Comparison of ENCODE assay signal across 19 cellular contexts in the genomic region with DNA sequence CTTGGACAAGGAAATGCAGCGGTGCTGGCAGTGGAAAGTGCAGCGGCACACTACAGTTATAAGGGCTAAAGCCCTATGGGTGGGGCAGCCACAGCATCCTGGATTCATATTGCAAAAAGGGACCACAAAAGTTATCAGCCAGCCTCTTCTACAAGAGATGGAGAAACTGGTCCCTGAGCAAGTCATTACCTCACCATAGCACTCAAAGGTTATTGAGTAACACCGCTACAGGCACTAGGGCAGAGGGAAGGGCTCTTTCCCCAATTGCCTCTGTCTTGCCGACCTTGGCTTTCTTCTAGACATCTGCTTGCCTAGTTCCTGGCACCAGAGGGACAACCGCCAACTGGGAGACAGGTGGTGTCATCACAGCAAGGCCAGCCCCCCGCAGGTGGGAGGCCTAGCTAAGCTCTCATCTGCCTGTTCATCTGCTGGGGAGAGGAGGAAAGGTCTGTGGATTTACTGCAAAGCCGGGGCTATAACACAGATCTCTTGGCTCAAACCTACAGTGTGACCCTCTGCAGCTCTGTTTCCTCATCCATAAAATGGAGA.
DNase-seq lines count a peak whose midpoint lies in the region; ATAC-seq and TF ChIP-seq lines count a peak whose summit lies in the region.
"Had no signal": no experiment of that assay in that cellular context is flagged by ENCODE, and none has a peak within 500 bp of the region (broad histone marks: within the 10 kb centered on the region; RNA-seq: fewer than 3 reads in every experiment).

No MANE protein-coding gene starts in this region.

- CTCF ChIA-PET in T-cell (lab: Charles Lee), result interaction anchor here in 1 of 2 donors (0.7 kb wide), 1 partner anchor 20 kb away, joined by 4 read pairs; no protein-coding TSS in a partner anchor
- CTCF ChIA-PET in A673 (lab: Charles Lee), result no interaction called here
- CTCF ChIA-PET in Caco-2 (lab: Charles Lee), result no interaction called here

- ATAC-seq in left lung (peak; percentile 74), T-cell (replicated peaks in 1 of 4) (no peak)
- ATAC-seq: activated T-cell treated with anti-CD3 and anti-CD28 coated beads, Interleukin-2, amount 50 U/mL, for 4 hours; K562; psoas muscle had no signal

- H3K4me3 ChIP-seq in left lung (no peak overlapping the region), A673 (ENCODE audit: low read depth, low read length, poor library complexity, severe bottlenecking) (no peak overlapping the region), Caco-2 (ENCODE audit: low read depth, low read length) (no peak overlapping the region)
- H3K4me3 ChIP-seq: cardiac muscle cell, K562, psoas muscle had no signal

- H3K27me3 ChIP-seq in left lung (no peaks in the 10 kb centered on the region), A673 (replicated peaks; ENCODE audit: insufficient read depth, low read depth, low read length, poor library complexity) (no peaks in the 10 kb centered on the region), Caco-2 (replicated peaks; ENCODE audit: control insufficient read depth, insufficient read depth, low read length) (no peaks in the 10 kb centered on the region)
- H3K27me3 ChIP-seq: cardiac muscle cell had no signal

- H3K4me3 Mint-ChIP-seq in T-cell (no peak overlapping the region), Caco-2 (ENCODE audit: unreplicated experiment) (no peak overlapping the region)
- H3K4me3 Mint-ChIP-seq: activated naive CD4-positive, alpha-beta T cell treated with anti-CD3 and anti-CD28 coated beads, Interleukin-2, amount 50 U/mL, for 24 hours; activated T-cell treated with anti-CD3 and anti-CD28 coated beads, Interleukin-2, amount 50 U/mL, for 4 hours; CD4-positive, alpha-beta T cell; dendritic cell treated with granulocyte-macrophage colony-stimulating factor and Interleukin-4, amounts not matched to agents 40 ng/mL and 50 ng/mL, for 4 days had no signal

- TF ChIP-seq CTCF in left lung (IDR thresholded peaks at IDR 0.05) (no peak), A673 (conservative IDR thresholded peaks at IDR 0.05; ENCODE audit: low read depth, low read length) (no peak), Caco-2 (IDR thresholded peaks at IDR 0.05; ENCODE audit: insufficient read depth in 1 of 2, low read depth in 1 of 2, low read length in 1 of 2, severe bottlenecking in 1 of 2, unreplicated experiment in 1 of 2) (no peak)

- BruUV-seq in A673 (replicated peaks; lab: Mats Ljungman, UMichigan) (no TSS peak), Caco-2 (replicated peaks; lab: Mats Ljungman, UMichigan) (no TSS peak)

- peak; percentile 39 for DNase-seq in G401 (ENCODE audit: low spot score)
- DNase-seq in NCI-H1694 treated with DMSO at 0.1 percent for 48 hours (lab: John Stamatoyannopoulos, UW), result peak; percentile 29
- DNase-seq in NOMO-1 treated with DMSO at 0.1 percent for 48 hours (lab: John Stamatoyannopoulos, UW; ENCODE audit: unreplicated experiment), result peak; percentile 76
- no peak for DNase-seq in left lung
- DNase-seq in T-cell, result no peak
- no peak for DNase-seq in A673 (ENCODE audit: low spot score)
- no peak for DNase-seq in Caco-2
- DNase-seq: activated CD4-positive, alpha-beta T cell treated with anti-CD3 and anti-CD28 coated beads for 4 hours; activated T-cell treated with anti-CD3 and anti-CD28 coated beads, Interleukin-2, amount 50 U/mL, for 4 hours; anterior cingulate cortex; CD4-positive, alpha-beta T cell; DMS79; kidney glomerular epithelial cell; NCI-H2227 treated with DMSO at 0.1 percent for 48 hours; psoas muscle had no signal

- H3K4me1 Mint-ChIP-seq in T-cell (peaks cover 2 to 6% (median 5%) of the 10 kb centered on the region in 3 donors), Caco-2 (ENCODE audit: low read depth, unreplicated experiment) (no peaks in the 10 kb centered on the region)

- peaks cover 0 to 16% of the 10 kb centered on the region in 2 donors for H3K27me3 Mint-ChIP-seq in T-cell
- H3K27me3 Mint-ChIP-seq in Caco-2 (ENCODE audit: insufficient read depth, unreplicated experiment), result peaks cover 7% of the 10 kb centered on the region
- H3K27me3 Mint-ChIP-seq: activated naive CD4-positive, alpha-beta T cell treated with anti-CD3 and anti-CD28 coated beads, Interleukin-2, amount 50 U/mL, for 24 hours; CD4-positive, alpha-beta T cell had no signal

- no peaks in the 10 kb centered on the region for H3K9me3 ChIP-seq in left lung
- no peaks in the 10 kb centered on the region for H3K9me3 ChIP-seq in A673 (ENCODE audit: low read depth, low read length, poor library complexity, severe bottlenecking)
- H3K9me3 ChIP-seq in Caco-2, result no peaks in the 10 kb centered on the region
- H3K9me3 ChIP-seq: psoas muscle had no signal

- no peaks in the 10 kb centered on the region for H3K36me3 Mint-ChIP-seq in T-cell
- no peaks in the 10 kb centered on the region for H3K36me3 Mint-ChIP-seq in Caco-2 (ENCODE audit: insufficient read depth, unreplicated experiment)
- H3K36me3 Mint-ChIP-seq: activated naive CD4-positive, alpha-beta T cell treated with anti-CD3 and anti-CD28 coated beads, Interleukin-2, amount 50 U/mL, for 24 hours had no signal

- H3K36me3 ChIP-seq in left lung, result no peaks in the 10 kb centered on the region
- H3K36me3 ChIP-seq in A673 (ENCODE audit: insufficient read depth, low read length, poor library complexity, severe bottlenecking), result no peaks in the 10 kb centered on the region
- no peaks in the 10 kb centered on the region for H3K36me3 ChIP-seq in Caco-2 (ENCODE audit: control insufficient read depth, insufficient read depth, low read length)
- H3K36me3 ChIP-seq: cardiac muscle cell had no signal

- H3K4me1 ChIP-seq in left lung (peaks cover 0 to 3% of the 10 kb centered on the region in 2 donors), A673 (ENCODE audit: insufficient read depth, low read length, poor library complexity, severe bottlenecking) (no peaks in the 10 kb centered on the region), Caco-2 (no peaks in the 10 kb centered on the region)
- H3K4me1 ChIP-seq: psoas muscle had no signal

- H3K9me3 Mint-ChIP-seq in T-cell (no peaks in the 10 kb centered on the region), Caco-2 (ENCODE audit: unreplicated experiment) (no peaks in the 10 kb centered on the region)
- H3K9me3 Mint-ChIP-seq: activated naive CD4-positive, alpha-beta T cell treated with anti-CD3 and anti-CD28 coated beads, Interleukin-2, amount 50 U/mL, for 24 hours; activated T-cell treated with anti-CD3 and anti-CD28 coated beads, Interleukin-2, amount 50 U/mL, for 4 hours; CD4-positive, alpha-beta T cell; dendritic cell treated with granulocyte-macrophage colony-stimulating factor and Interleukin-4, amounts not matched to agents 40 ng/mL and 50 ng/mL, for 4 days had no signal

- H3K27ac Mint-ChIP-seq in T-cell, result no peak overlapping the region
- H3K27ac Mint-ChIP-seq in Caco-2 (ENCODE audit: unreplicated experiment), result no peak overlapping the region
- H3K27ac Mint-ChIP-seq: activated naive CD4-positive, alpha-beta T cell treated with anti-CD3 and anti-CD28 coated beads, Interleukin-2, amount 50 U/mL, for 24 hours; CD4-positive, alpha-beta T cell; dendritic cell treated with granulocyte-macrophage colony-stimulating factor and Interleukin-4, amounts not matched to agents 40 ng/mL and 50 ng/mL, for 4 days had no signal

- intact Hi-C loops in left lung (cut with DNase I) (no loop called here), A673 (cut with micrococcal nuclease; ENCODE audit: unreplicated experiment) (no loop called here), Caco-2 (cut with micrococcal nuclease; ENCODE audit: unreplicated experiment) (no loop called here)

- no peak overlapping the region for H3K27ac ChIP-seq in left lung
- H3K27ac ChIP-seq in A673 (ENCODE audit: low read depth, low read length, poor library complexity, severe bottlenecking), result no peak overlapping the region
- H3K27ac ChIP-seq: cardiac muscle cell, psoas muscle had no signal

- POLR2A ChIA-PET in T-cell (lab: Charles Lee), result no interaction called here
- POLR2A ChIA-PET in A673 (lab: Charles Lee; ENCODE audit: low non-redundant PET), result no interaction called here
- POLR2A ChIA-PET in Caco-2 (lab: Charles Lee), result no interaction called here

- in situ Hi-C loops in G401 (cut with HindIII; ENCODE audit: low sequenced_read_pairs), result no loop called here

Comparison
In these comparisons a context has a peak if more than half of its experiments do, and no peak if none do; other contexts are left out.
1. DNase-seq: peak in G401 (single experiment), NCI-H1694 treated with DMSO at 0.1 percent for 48 hours (single experiment) and NOMO-1 treated with DMSO at 0.1 percent for 48 hours (single experiment); none in left lung (0 of 2), T-cell (0 of 34), A673 (single experiment) and Caco-2 (0 of 2).